19 cellular contexts compared by ENCODE assay signal in genomic region chr22:37014415-37014806, GRCh38.
"Had no signal": no experiment of that assay in that cellular context is flagged by ENCODE, and none has a peak within 500 bp of the region (broad histone marks: within the 10 kb centered on the region; RNA-seq: fewer than 3 reads in every experiment).

No MANE protein-coding gene starts in this region.

- FAIRE-seq: endometrium had no signal

- DNase-seq: activated CD4-positive, alpha-beta memory T cell treated with anti-CD3 and anti-CD28 coated beads, Interleukin-2, amount 10 ng/mL, durations not matched to agents 7 days and 5 days; activated CD4-positive, alpha-beta T cell treated with anti-CD3 and anti-CD28 coated beads, Interleukin-2, amount 10 ng/mL, durations not matched to agents 24 days and 14 days; activated CD8-positive, alpha-beta memory T cell treated with anti-CD3 and anti-CD28 coated beads, Interleukin-2, amount 10 ng/mL, durations not matched to agents 7 days and 5 days; activated effector memory CD4-positive, alpha-beta T cell treated with anti-CD3 and anti-CD28 coated beads, Interleukin-2, amount 50 U/mL, for 16 hours; activated naive CD4-positive, alpha-beta T cell treated with anti-CD3 and anti-CD28 coated beads, Interleukin-2, amount 10 ng/mL, durations not matched to agents 7 days and 5 days; activated T-cell treated with anti-CD3 and anti-CD28 coated beads for 4 hours; cerebellar nuclear complex; cortex of kidney; effector CD4-positive, alpha-beta T cell; foreskin melanocyte; glutamatergic neuron; left ventricle myocardium superior; stimulated activated CD4-positive, alpha-beta T cell treated with anti-CD3 and anti-CD28 coated beads, Interleukin-2, amount 100 ng/mL, for 48 hours; stimulated activated CD8-positive, alpha-beta memory T cell treated with anti-CD3 and anti-CD28 coated beads, Interleukin-4, amount 100 ng/mL, for 48 hours; stimulated activated naive CD4-positive, alpha-beta T cell; upper lobe of right lung had no signal

- H3K4me3 ChIP-seq: upper lobe of right lung had no signal

- H3K27ac ChIP-seq: upper lobe of right lung, VCaP had no signal

- H3K27me3 ChIP-seq: upper lobe of right lung had no signal

- H3K9me3 ChIP-seq: upper lobe of right lung had no signal

- ATAC-seq: activated CD4-positive, CD25-positive, alpha-beta regulatory T cell treated with anti-CD3 and anti-CD28 coated beads, Interleukin-2, amount 50 U/mL, for 24 hours; activated CD8-positive, alpha-beta memory T cell treated with anti-CD3 and anti-CD28 coated beads, Interleukin-2, amount 10 ng/mL, durations not matched to agents 7 days and 5 days; left ventricle myocardium superior had no signal
